In the genomic region with DNA sequence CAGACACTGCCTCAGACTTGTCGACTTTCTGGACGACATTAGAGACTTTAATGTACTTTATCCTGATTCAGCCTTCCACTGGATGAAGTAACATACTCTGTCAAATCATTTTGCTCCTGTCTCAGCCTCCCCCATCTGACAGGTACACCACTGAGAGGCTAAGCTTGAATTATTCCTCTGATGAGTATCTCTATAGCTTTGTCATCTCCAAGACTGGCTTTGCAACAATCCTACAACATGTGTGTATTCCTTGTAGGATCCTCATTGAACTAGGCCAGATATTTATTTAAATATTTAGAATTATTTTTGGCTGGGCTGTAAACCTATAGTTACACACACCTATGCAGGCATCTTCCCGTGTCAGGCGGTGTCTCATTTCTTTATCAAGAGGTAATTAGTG, we compare ENCODE assay signal across 1 cellular context.
TF ChIP-seq lines count a peak whose summit lies in the region.

No MANE protein-coding gene starts in this region.

TF ChIP-seq in WTC11, 78 proteins besides CTCF, POLR2A, EP300 and RAD21:
- TF ChIP-seq, protein P1, sequence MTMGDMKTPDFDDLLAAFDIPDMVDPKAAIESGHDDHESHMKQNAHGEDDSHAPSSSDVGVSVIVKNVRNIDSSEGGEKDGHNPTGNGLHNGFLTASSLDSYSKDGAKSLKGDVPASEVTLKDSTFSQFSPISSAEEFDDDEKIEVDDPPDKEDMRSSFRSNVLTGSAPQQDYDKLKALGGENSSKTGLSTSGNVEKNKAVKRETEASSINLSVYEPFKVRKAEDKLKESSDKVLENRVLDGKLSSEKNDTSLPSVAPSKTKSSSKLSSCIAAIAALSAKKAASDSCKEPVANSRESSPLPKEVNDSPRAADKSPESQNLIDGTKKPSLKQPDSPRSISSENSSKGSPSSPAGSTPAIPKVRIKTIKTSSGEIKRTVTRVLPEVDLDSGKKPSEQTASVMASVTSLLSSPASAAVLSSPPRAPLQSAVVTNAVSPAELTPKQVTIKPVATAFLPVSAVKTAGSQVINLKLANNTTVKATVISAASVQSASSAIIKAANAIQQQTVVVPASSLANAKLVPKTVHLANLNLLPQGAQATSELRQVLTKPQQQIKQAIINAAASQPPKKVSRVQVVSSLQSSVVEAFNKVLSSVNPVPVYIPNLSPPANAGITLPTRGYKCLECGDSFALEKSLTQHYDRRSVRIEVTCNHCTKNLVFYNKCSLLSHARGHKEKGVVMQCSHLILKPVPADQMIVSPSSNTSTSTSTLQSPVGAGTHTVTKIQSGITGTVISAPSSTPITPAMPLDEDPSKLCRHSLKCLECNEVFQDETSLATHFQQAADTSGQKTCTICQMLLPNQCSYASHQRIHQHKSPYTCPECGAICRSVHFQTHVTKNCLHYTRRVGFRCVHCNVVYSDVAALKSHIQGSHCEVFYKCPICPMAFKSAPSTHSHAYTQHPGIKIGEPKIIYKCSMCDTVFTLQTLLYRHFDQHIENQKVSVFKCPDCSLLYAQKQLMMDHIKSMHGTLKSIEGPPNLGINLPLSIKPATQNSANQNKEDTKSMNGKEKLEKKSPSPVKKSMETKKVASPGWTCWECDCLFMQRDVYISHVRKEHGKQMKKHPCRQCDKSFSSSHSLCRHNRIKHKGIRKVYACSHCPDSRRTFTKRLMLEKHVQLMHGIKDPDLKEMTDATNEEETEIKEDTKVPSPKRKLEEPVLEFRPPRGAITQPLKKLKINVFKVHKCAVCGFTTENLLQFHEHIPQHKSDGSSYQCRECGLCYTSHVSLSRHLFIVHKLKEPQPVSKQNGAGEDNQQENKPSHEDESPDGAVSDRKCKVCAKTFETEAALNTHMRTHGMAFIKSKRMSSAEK (CRISPR knock-in tag; IDR thresholded peaks at IDR 0.05; ENCODE audit: borderline replicate concordance): no peak
- TF ChIP-seq ATF1 (CRISPR knock-in tag; IDR thresholded peaks at IDR 0.05) (no peak), RORB (CRISPR knock-in tag; IDR thresholded peaks at IDR 0.05) (no peak), FOXK1 (CRISPR knock-in tag; IDR thresholded peaks at IDR 0.05) (no peak), SOX15 (CRISPR knock-in tag; IDR thresholded peaks at IDR 0.05) (no peak)
- TF ChIP-seq, protein P2, sequence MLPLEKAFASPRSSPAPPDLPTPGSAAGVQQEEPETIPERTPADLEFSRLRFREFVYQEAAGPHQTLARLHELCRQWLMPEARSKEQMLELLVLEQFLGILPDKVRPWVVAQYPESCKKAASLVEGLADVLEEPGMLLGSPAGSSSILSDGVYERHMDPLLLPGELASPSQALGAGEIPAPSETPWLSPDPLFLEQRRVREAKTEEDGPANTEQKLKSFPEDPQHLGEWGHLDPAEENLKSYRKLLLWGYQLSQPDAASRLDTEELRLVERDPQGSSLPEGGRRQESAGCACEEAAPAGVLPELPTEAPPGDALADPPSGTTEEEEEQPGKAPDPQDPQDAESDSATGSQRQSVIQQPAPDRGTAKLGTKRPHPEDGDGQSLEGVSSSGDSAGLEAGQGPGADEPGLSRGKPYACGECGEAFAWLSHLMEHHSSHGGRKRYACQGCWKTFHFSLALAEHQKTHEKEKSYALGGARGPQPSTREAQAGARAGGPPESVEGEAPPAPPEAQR (CRISPR knock-in tag; IDR thresholded peaks at IDR 0.05): no peak
